In the genomic region with DNA sequence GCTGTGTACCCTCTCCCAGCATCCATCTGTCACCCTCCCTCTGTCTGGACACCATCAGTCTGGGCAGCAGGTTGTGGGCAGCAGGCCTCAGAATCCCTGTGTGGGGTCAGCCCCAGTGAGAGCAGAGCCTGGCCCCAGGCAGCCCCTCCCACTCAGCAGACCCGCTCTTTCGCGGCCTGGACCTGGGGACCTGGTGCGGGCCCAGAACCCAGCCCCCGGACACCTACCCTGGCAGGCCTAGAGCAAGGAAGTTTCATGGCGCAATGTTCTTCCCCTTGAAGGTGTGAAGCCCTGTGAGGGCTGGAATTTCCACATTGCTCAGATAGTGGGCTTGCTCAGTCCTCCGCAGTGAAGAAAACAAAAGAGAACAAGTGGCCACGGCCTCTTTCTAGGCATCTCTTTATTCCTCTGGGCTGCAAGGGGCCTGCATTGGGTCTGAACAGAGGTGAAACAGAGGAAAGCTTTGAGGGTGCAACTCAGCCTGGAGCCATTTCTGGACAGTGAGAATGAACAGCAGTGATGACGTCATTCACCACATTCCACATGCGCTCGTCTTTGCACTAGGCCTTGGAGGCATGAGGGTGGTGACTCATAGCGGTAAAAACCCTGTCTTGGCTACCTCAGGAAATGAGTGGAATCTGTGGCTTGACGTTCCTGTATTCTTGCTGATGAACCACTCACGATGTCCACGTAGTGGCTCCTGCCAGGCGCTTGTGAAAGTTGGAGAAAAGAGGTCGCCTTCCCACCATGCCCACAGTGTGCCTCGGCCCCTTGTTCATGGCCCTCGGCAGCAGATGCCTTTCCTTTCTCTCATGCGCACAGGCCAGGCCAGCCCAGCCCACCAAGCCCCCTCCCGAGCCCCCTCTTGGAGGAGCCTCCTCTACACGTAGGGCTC, we compare ENCODE assay signal across 8 cellular contexts.
A peak's percentile ranks its signal among the peaks of the same experiment; 100 is the strongest.
DNase-seq lines count a peak whose midpoint lies in the region; ATAC-seq and TF ChIP-seq lines count a peak whose summit lies in the region.

No MANE protein-coding gene starts in this region.

- TF ChIP-seq CTCF in OCI-LY3 (IDR thresholded peaks at IDR 0.05; ENCODE audit: low read depth, low read length) (no peak), psoas muscle (IDR thresholded peaks at IDR 0.05) (no peak)

- ATAC-seq in psoas muscle: peak; percentile 19 to 62 (median 58)
- ATAC-seq in GM21360 (IDR thresholded peaks at IDR 0.05; ENCODE audit: unreplicated experiment): no peak
- ATAC-seq in GM21737 (IDR thresholded peaks at IDR 0.05; ENCODE audit: unreplicated experiment): no peak
- ATAC-seq in HG03439 (IDR thresholded peaks at IDR 0.05; ENCODE audit: unreplicated experiment): no peak

- WGBS in psoas muscle, 3 donors: 66 to 74% (median 71%) methylated on average over 22 of the region's 22 CpGs

- no peak overlapping the region for H3K27ac ChIP-seq in OCI-LY3 (ENCODE audit: low read length)
- no peak overlapping the region for H3K27ac ChIP-seq in psoas muscle

- DNase-seq in ELR (ENCODE audit: low read depth) (peak; percentile 100), fibroblast of peridontal ligament (ENCODE audit: extremely low read depth) (peak; percentile 100), psoas muscle (peak in 1 of 2 donors; percentile 48)
- peak; percentile 45 for DNase-seq in activated T-cell treated with anti-CD3 and anti-CD28 coated beads, Interleukin-2, amount 50 U/mL, for 1 hour

- H3K36me3 ChIP-seq in OCI-LY3 (replicated peaks; ENCODE audit: low read depth, low read length): no peaks in the 10 kb centered on the region
- H3K36me3 ChIP-seq in psoas muscle (ENCODE audit: insufficient read depth in 1 of 2, low read depth in 1 of 2): no peaks in the 10 kb centered on the region

- H2AFZ ChIP-seq in OCI-LY3 (ENCODE audit: low read depth, low read length): peak overlapping the region; percentile 14; the same call in 1 of the 2 replicates

- no peaks in the 10 kb centered on the region for H3K9me3 ChIP-seq in OCI-LY3 (ENCODE audit: insufficient read depth, low read length)
- H3K9me3 ChIP-seq in psoas muscle: no peaks in the 10 kb centered on the region

- H4K20me1 ChIP-seq in OCI-LY3 (ENCODE audit: insufficient read depth, low read length): no peaks in the 10 kb centered on the region

- H3K4me1 ChIP-seq in OCI-LY3 (ENCODE audit: low read length): peaks cover 45% of the 10 kb centered on the region
- peaks cover 4% of the 10 kb centered on the region for H3K4me1 ChIP-seq in psoas muscle

- intact Hi-C loops in psoas muscle (cut with DNase I): loop anchor here (2.0 to 10.0 kb wide), 3 partner anchors 158 to 292 kb away; no protein-coding TSS in a partner anchor

- H3K27me3 ChIP-seq in OCI-LY3 (ENCODE audit: low read depth, low read length) (peaks cover 12% of the 10 kb centered on the region; the same call in 1 of the 2 replicates), psoas muscle (ENCODE audit: insufficient read depth in 3 of 3, low read length in 2 of 3) (no peaks in the 10 kb centered on the region)

- peak overlapping the region; percentile 72 for H3K4me3 ChIP-seq in OCI-LY3 (ENCODE audit: low read length)
- H3K4me3 ChIP-seq in psoas muscle: no peak overlapping the region

- H3K4me2 ChIP-seq in OCI-LY3 (ENCODE audit: low read length): peak overlapping the region; percentile 98

- H3K79me2 ChIP-seq in OCI-LY3 (ENCODE audit: low read length): no peaks in the 10 kb centered on the region

- peak overlapping the region; percentile 18; the same call in 1 of the 2 replicates for H3K9ac ChIP-seq in OCI-LY3 (ENCODE audit: low read length)

Comparison
In these comparisons a context has a peak if more than half of its experiments do, and no peak if none do; other contexts are left out.
1. ATAC-seq: peak in psoas muscle (4 of 4); none in GM21360 (single experiment), GM21737 (single experiment) and HG03439 (single experiment).